Comparison of ENCODE assay signal across 21 cellular contexts in the genomic region with DNA sequence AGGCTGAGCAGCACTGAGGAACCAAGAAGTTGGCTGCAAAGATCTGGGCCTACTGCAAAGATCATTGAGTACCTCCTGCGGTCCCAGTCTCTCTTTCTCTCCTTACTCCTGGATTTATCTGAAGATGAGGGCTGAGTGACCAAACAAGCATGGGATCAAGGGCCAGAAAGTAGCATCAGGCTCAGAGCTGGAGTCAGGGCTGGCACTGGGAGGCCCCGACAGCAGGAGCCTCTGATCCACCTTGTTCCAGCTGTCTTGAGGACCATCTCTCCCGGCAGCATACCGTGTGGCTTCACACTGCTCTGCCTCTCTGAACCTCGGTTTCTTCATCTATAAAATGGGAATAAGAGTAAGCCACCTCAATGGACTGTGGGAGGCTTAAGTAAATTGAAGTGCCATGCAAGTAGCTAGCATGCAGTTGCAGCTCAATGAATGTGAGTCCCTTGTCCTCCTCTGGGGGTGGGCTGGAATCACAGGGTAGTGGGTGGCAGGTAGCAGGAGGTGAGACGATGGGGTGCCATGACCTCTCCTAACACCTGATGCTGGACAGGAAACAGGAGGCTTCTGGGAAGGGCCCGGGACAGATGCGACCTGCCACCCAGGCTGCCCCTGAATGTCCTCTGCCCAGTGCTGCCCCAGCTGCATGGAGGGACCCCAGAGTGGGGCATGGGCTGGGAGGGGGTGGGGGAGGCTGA. TPM values are rescaled to one million over a fixed set of nuclear protein-coding genes. Genes with fewer than 3 reads are reported as not detected.
DNase-seq lines count a peak whose midpoint lies in the region; ATAC-seq and TF ChIP-seq lines count a peak whose summit lies in the region.
"Had no signal": no experiment of that assay in that cellular context is flagged by ENCODE, and none has a peak within 500 bp of the region (broad histone marks: within the 10 kb centered on the region; RNA-seq: fewer than 3 reads in every experiment).

No MANE protein-coding gene starts in this region.

- DNase-seq in activated CD8-positive, alpha-beta T cell treated with anti-CD3 and anti-CD28 coated beads for 36 hours, result no peak
- DNase-seq in activated CD8-positive, alpha-beta T cell treated with anti-CD3 and anti-CD28 coated beads, Interleukin-2, amount 10 ng/mL, durations not matched to agents 7 days and 5 days, result no peak
- DNase-seq in PC-3 (no peak), fibroblast of lung (ENCODE audit: low read depth in 2 of 2) (no peak), spleen (peak; percentile 51), NCI-H1417 treated with DMSO at 0.1 percent for 48 hours (lab: John Stamatoyannopoulos, UW) (no peak), mesenteric fat pad (ENCODE audit: low spot score) (no peak)
- DNase-seq: Kasumi-1, NCI-H1105 treated with DMSO at 0.1 percent for 48 hours, NCI-H774, pancreas, upper lobe of right lung had no signal

- WGBS in spleen, 5 donors, result 72 to 86% (median 77%) methylated on average over 8 of the region's 8 CpGs

- H3K4me3 Mint-ChIP-seq in activated CD8-positive, alpha-beta T cell treated with anti-CD3 and anti-CD28 coated beads for 36 hours, result no peak overlapping the region
- no peak overlapping the region for H3K4me3 Mint-ChIP-seq in activated CD8-positive, alpha-beta T cell treated with anti-CD3 and anti-CD28 coated beads, Interleukin-2, amount 10 ng/mL, durations not matched to agents 7 days and 5 days
- H3K4me3 Mint-ChIP-seq: activated CD8-positive, alpha-beta memory T cell treated with anti-CD3 and anti-CD28 coated beads, Interleukin-2, amount 10 ng/mL, durations not matched to agents 7 days and 5 days; T-helper 2 cell treated with Interferon-gamma antibody and Interleukin-4, amounts not matched to agents 5 μg/mL and 100 μg/mL, for 36 hours; WTC11 had no signal

- H2AFZ ChIP-seq in PC-3 (ENCODE audit: low read length), result no peak overlapping the region
- H2AFZ ChIP-seq in fibroblast of lung (ENCODE audit: low read length), result no peak overlapping the region

- peaks cover 19% of the 10 kb centered on the region for H3K4me1 Mint-ChIP-seq in activated CD8-positive, alpha-beta T cell treated with anti-CD3 and anti-CD28 coated beads for 36 hours (ENCODE audit: low read depth)
- H3K4me1 Mint-ChIP-seq in activated CD8-positive, alpha-beta T cell treated with anti-CD3 and anti-CD28 coated beads, Interleukin-2, amount 10 ng/mL, durations not matched to agents 7 days and 5 days (ENCODE audit: low read depth), result peaks cover 26% of the 10 kb centered on the region

- ATAC-seq in activated CD8-positive, alpha-beta T cell treated with anti-CD3 and anti-CD28 coated beads for 36 hours, result no peak
- ATAC-seq in activated CD8-positive, alpha-beta T cell treated with anti-CD3 and anti-CD28 coated beads, Interleukin-2, amount 10 ng/mL, durations not matched to agents 7 days and 5 days, result no peak
- no peak for ATAC-seq in PC-3
- ATAC-seq in GM21515 (IDR thresholded peaks at IDR 0.05; ENCODE audit: unreplicated experiment), result no peak
- ATAC-seq: pancreas, sciatic nerve, WTC11 had no signal

- H3K36me3 ChIP-seq in PC-3 (ENCODE audit: low read depth, low read length) (no peaks in the 10 kb centered on the region), fibroblast of lung (ENCODE audit: control insufficient read depth, insufficient read depth, low read length) (no peaks in the 10 kb centered on the region), spleen (no peaks in the 10 kb centered on the region)
- H3K36me3 ChIP-seq: HAP-1, pancreas, upper lobe of right lung had no signal

- TF ChIP-seq POLR2A in spleen (IDR thresholded peaks at IDR 0.05), result no peak

- H3K79me2 ChIP-seq in PC-3 (ENCODE audit: low read length), result no peaks in the 10 kb centered on the region
- H3K79me2 ChIP-seq in fibroblast of lung (ENCODE audit: control insufficient read depth, insufficient read depth, low read length), result no peaks in the 10 kb centered on the region

- peak overlapping the region; percentile 20 for H3K27ac Mint-ChIP-seq in activated CD8-positive, alpha-beta T cell treated with anti-CD3 and anti-CD28 coated beads for 36 hours
- no peak overlapping the region for H3K27ac Mint-ChIP-seq in activated CD8-positive, alpha-beta T cell treated with anti-CD3 and anti-CD28 coated beads, Interleukin-2, amount 10 ng/mL, durations not matched to agents 7 days and 5 days
- H3K27ac Mint-ChIP-seq: activated CD8-positive, alpha-beta memory T cell treated with anti-CD3 and anti-CD28 coated beads, Interleukin-2, amount 10 ng/mL, durations not matched to agents 7 days and 5 days; T-helper 2 cell treated with Interferon-gamma antibody and Interleukin-4, amounts not matched to agents 5 μg/mL and 100 μg/mL, for 36 hours; WTC11 had no signal

- H3K9me3 ChIP-seq in PC-3 (ENCODE audit: low read length) (no peaks in the 10 kb centered on the region), fibroblast of lung (ENCODE audit: control insufficient read depth, insufficient read depth, low read depth, low read length) (no peaks in the 10 kb centered on the region), spleen (no peaks in the 10 kb centered on the region)
- H3K9me3 ChIP-seq: A549, HAP-1, pancreas, upper lobe of right lung had no signal

- CTCF ChIA-PET in activated CD8-positive, alpha-beta T cell treated with anti-CD3 and anti-CD28 coated beads for 36 hours (lab: Charles Lee), result interaction anchor here (1.2 to 20.6 kb wide), 4 partner anchors 9 to 157 kb away, joined by 4 to 942 read pairs (median 5); no protein-coding TSS in a partner anchor
- CTCF ChIA-PET in activated CD8-positive, alpha-beta T cell treated with anti-CD3 and anti-CD28 coated beads, Interleukin-2, amount 10 ng/mL, durations not matched to agents 7 days and 5 days (lab: Charles Lee), result interaction anchor here (1.6 to 3.8 kb wide), 3 partner anchors 9 to 167 kb away, joined by 4 to 28 read pairs (median 6); no protein-coding TSS in a partner anchor
- CTCF ChIA-PET in PC-3 (lab: Charles Lee), result no interaction called here

- H3K4me3 ChIP-seq in PC-3 (ENCODE audit: low read length), result no peak overlapping the region
- H3K4me3 ChIP-seq in fibroblast of lung (replicated peaks in 1 of 4; ENCODE audit: control extremely low read depth in 1 of 4, insufficient read depth in 1 of 4, low read depth in 3 of 4, low read length in 4 of 4), result no peak overlapping the region
- H3K4me3 ChIP-seq in spleen, result no peak overlapping the region
- H3K4me3 ChIP-seq: A549, HAP-1, pancreas, SK-N-MC, upper lobe of right lung had no signal

- H3K4me1 ChIP-seq in PC-3 (ENCODE audit: insufficient read depth, low read length) (peaks cover 35% of the 10 kb centered on the region), fibroblast of lung (ENCODE audit: control insufficient read depth, extremely low read depth, insufficient read depth, low read length) (peaks cover 35% of the 10 kb centered on the region), spleen (peaks cover 11 to 56% (median 33%) of the 10 kb centered on the region in 6 donors)
- H3K4me1 ChIP-seq: HAP-1 had no signal

- no peaks in the 10 kb centered on the region for H3K36me3 Mint-ChIP-seq in activated CD8-positive, alpha-beta T cell treated with anti-CD3 and anti-CD28 coated beads for 36 hours (ENCODE audit: low read depth)
- no peaks in the 10 kb centered on the region for H3K36me3 Mint-ChIP-seq in activated CD8-positive, alpha-beta T cell treated with anti-CD3 and anti-CD28 coated beads, Interleukin-2, amount 10 ng/mL, durations not matched to agents 7 days and 5 days (ENCODE audit: low read depth)
- H3K36me3 Mint-ChIP-seq: activated CD8-positive, alpha-beta memory T cell treated with anti-CD3 and anti-CD28 coated beads, Interleukin-2, amount 10 ng/mL, durations not matched to agents 7 days and 5 days; WTC11 had no signal

- H3K27ac ChIP-seq in PC-3 (ENCODE audit: low read length) (peak overlapping the region; percentile 67), fibroblast of lung (ENCODE audit: insufficient read depth, low read length) (peak overlapping the region; percentile 45), spleen (peak overlapping the region in 5 of 8 donors; percentile 33 to 82 (median 76))
- H3K27ac ChIP-seq: A549, C4-2B, pancreas, SK-N-MC, upper lobe of right lung had no signal

- H3K4me2 ChIP-seq in PC-3 (ENCODE audit: low read length) (peak overlapping the region; percentile 26), fibroblast of lung (ENCODE audit: extremely low read depth, insufficient read depth, low read length) (no peak overlapping the region)
- H3K4me2 ChIP-seq: A549 had no signal

- H3K9ac ChIP-seq in PC-3 (ENCODE audit: low read length), result no peak overlapping the region
- no peak overlapping the region for H3K9ac ChIP-seq in fibroblast of lung (ENCODE audit: insufficient read depth, low read length)

- peaks cover 5% of the 10 kb centered on the region for H3K27me3 Mint-ChIP-seq in activated CD8-positive, alpha-beta T cell treated with anti-CD3 and anti-CD28 coated beads for 36 hours
- peaks cover 24% of the 10 kb centered on the region for H3K27me3 Mint-ChIP-seq in activated CD8-positive, alpha-beta T cell treated with anti-CD3 and anti-CD28 coated beads, Interleukin-2, amount 10 ng/mL, durations not matched to agents 7 days and 5 days (ENCODE audit: low read depth)

- BruUV-seq in PC-3 (replicated peaks; lab: Mats Ljungman, UMichigan), result no TSS peak

- H3K27me3 ChIP-seq in PC-3 (ENCODE audit: low read length), result no peaks in the 10 kb centered on the region
- peaks cover 20% of the 10 kb centered on the region for H3K27me3 ChIP-seq in fibroblast of lung (ENCODE audit: control insufficient read depth, insufficient read depth, low read length)
- peaks cover 0 to 3% (median 0%) of the 10 kb centered on the region in 7 donors for H3K27me3 ChIP-seq in spleen (replicated peaks in 1 of 7)
- H3K27me3 ChIP-seq: pancreas, upper lobe of right lung had no signal

- H4K20me1 ChIP-seq in PC-3 (ENCODE audit: low read length) (no peaks in the 10 kb centered on the region), fibroblast of lung (ENCODE audit: control insufficient read depth, extremely low read depth, insufficient read depth, low read length) (no peaks in the 10 kb centered on the region)

- H3F3A ChIP-seq in PC-3 (ENCODE audit: low read length, unreplicated experiment), result no peaks in the 10 kb centered on the region

- POLR2A ChIA-PET in activated CD8-positive, alpha-beta T cell treated with anti-CD3 and anti-CD28 coated beads for 36 hours (lab: Charles Lee), result interaction anchor here (1.2 kb wide), 1 partner anchor 15 kb away, joined by 4 read pairs; no protein-coding TSS in a partner anchor
- POLR2A ChIA-PET in activated CD8-positive, alpha-beta T cell treated with anti-CD3 and anti-CD28 coated beads, Interleukin-2, amount 10 ng/mL, durations not matched to agents 7 days and 5 days (lab: Charles Lee), result interaction anchor here (1.2 kb wide), 1 partner anchor 32 kb away, joined by 3 read pairs; no protein-coding TSS in a partner anchor
- POLR2A ChIA-PET in PC-3 (lab: Charles Lee; ENCODE audit: unreplicated experiment), result no interaction called here

- no peak for TF ChIP-seq CTCF in activated CD8-positive, alpha-beta T cell treated with anti-CD3 and anti-CD28 coated beads for 36 hours (IDR thresholded peaks at IDR 0.05)
- TF ChIP-seq CTCF in PC-3 (conservative IDR thresholded peaks at IDR 0.05; ENCODE audit: low read depth, low read length) (no peak), fibroblast of lung (conservative IDR thresholded peaks at IDR 0.05 in 1 of 2, IDR thresholded peaks at IDR 0.05 in 1 of 2; ENCODE audit: low read depth in 1 of 2, low read length in 2 of 2) (no peak), spleen (IDR thresholded peaks at IDR 0.05 in 8 of 11, conservative IDR thresholded peaks at IDR 0.05 in 3 of 11) (no peak)

- intact Hi-C loops in activated CD8-positive, alpha-beta T cell treated with anti-CD3 and anti-CD28 coated beads for 36 hours (cut with micrococcal nuclease), result no loop called here
- intact Hi-C loops in PC-3 (cut with micrococcal nuclease) (no loop called here), spleen (cut with DNase I; ENCODE audit: low total_unique reads) (no loop called here)

- H3K9me2 ChIP-seq in PC-3 (replicated peaks; ENCODE audit: low read length), result no peaks in the 10 kb centered on the region; the same call in 1 of the 2 replicates

- no peaks in the 10 kb centered on the region for H3K9me3 Mint-ChIP-seq in activated CD8-positive, alpha-beta T cell treated with anti-CD3 and anti-CD28 coated beads for 36 hours
- no peaks in the 10 kb centered on the region for H3K9me3 Mint-ChIP-seq in activated CD8-positive, alpha-beta T cell treated with anti-CD3 and anti-CD28 coated beads, Interleukin-2, amount 10 ng/mL, durations not matched to agents 7 days and 5 days (ENCODE audit: insufficient read depth)
- H3K9me3 Mint-ChIP-seq: T-helper 2 cell treated with Interferon-gamma antibody and Interleukin-4, amounts not matched to agents 5 μg/mL and 100 μg/mL, for 36 hours; WTC11 had no signal

RNA-seq across cellular contexts. Expression of a gene that starts 52.5 kb away (rescaled TPM):
- total RNA-seq in activated CD8-positive, alpha-beta T cell treated with anti-CD3 and anti-CD28 coated beads for 36 hours, result 1 to 10 TPM; 2.6 to 3.5 TPM
- total RNA-seq in activated CD8-positive, alpha-beta T cell treated with anti-CD3 and anti-CD28 coated beads, Interleukin-2, amount 10 ng/mL, durations not matched to agents 7 days and 5 days, result 1 to 10 TPM; 3.5 to 3.6 TPM
- total RNA-seq in PC-3 (2014; rRNA removed), result 5.0 and 6.3 TPM in 2 replicates
- 3.9 and 4.0 TPM in 2 replicates for total RNA-seq in fibroblast of lung
- 1.2 and 3.1 TPM in 2 replicates for polyA plus RNA-seq in fibroblast of lung
- polyA plus RNA-seq in fibroblast of lung (2012), result 1.5 and 3.6 TPM in 2 replicates
- 2.8 and 7.4 TPM in 2 replicates for polyA minus RNA-seq in fibroblast of lung (ENCODE audit: low replicate concordance)
- 10 to 100 TPM in 6 of 7 donors, 1 to 10 TPM in 1; 8.0 to 24.3 (median 19.5) TPM for total RNA-seq in spleen
- 1 to 10 TPM; 1.7 to 4.3 (median 1.9) TPM for polyA plus RNA-seq in spleen
- total RNA-seq in mesenteric fat pad, result 11.2 TPM
